In the genomic region with DNA sequence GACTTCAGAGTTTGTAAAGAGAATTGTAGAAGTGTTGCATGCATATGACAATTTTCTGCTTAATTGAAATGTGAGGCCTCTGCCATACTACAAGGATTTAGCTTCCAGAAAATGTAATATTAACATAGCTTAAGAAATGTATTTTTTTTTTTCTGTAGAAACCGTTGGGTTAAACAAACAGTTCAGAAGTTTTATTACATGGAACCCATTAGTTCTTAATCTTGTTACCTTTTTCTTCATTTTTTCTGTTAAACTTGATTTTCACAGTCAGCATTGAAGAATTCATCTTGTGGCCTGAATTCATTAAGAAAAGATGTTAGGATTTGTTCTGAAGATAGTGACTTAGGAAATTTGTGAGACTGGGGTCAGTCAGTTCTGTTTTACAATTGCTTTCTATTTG, we compare ENCODE assay signal across 10 cellular contexts. TPM values are rescaled to one million over a fixed set of nuclear protein-coding genes. Genes with fewer than 3 reads are reported as not detected.
DNase-seq lines count a peak whose midpoint lies in the region; ATAC-seq and TF ChIP-seq lines count a peak whose summit lies in the region.
"Had no signal": no experiment of that assay in that cellular context is flagged by ENCODE, and none has a peak within 500 bp of the region (broad histone marks: within the 10 kb centered on the region; RNA-seq: fewer than 3 reads in every experiment).

No MANE protein-coding gene starts in this region.

- H3K27me3 ChIP-seq in H9 (ENCODE audit: insufficient read depth, low read length), result no peaks in the 10 kb centered on the region
- H3K27me3 ChIP-seq in smooth muscle cell (ENCODE audit: low read depth), result no peaks in the 10 kb centered on the region

- no peak overlapping the region for H3K14ac ChIP-seq in H9 (ENCODE audit: insufficient read depth, low read length)

- H2AK5ac ChIP-seq in H9 (ENCODE audit: insufficient read length, low read length), result no peak overlapping the region

- H3K23me2 ChIP-seq in H9 (ENCODE audit: insufficient read length, low read depth, low read length, poor library complexity, severe bottlenecking), result peaks cover 4% of the 10 kb centered on the region

- peaks cover 31 to 41% of the 10 kb centered on the region in 2 experiments for H3K4me1 Mint-ChIP-seq in H9
- H3K4me1 Mint-ChIP-seq in T-cell, result peaks cover 67 to 73% (median 70%) of the 10 kb centered on the region in 3 donors

- H2BK12ac ChIP-seq in H9 (ENCODE audit: insufficient read length, low read depth, low read length), result no peak overlapping the region

- H3K4me3 ChIP-seq in fibroblast of the aortic adventitia (ENCODE audit: low read depth, low read length), result peak overlapping the region; percentile 87
- peak overlapping the region; percentile 89 for H3K4me3 ChIP-seq in smooth muscle cell

- H3K23ac ChIP-seq in H9 (ENCODE audit: insufficient read length, low read depth, low read length), result no peak overlapping the region

- H3F3A ChIP-seq in smooth muscle cell (ENCODE audit: low read depth), result no peaks in the 10 kb centered on the region

- no peak overlapping the region for H4K5ac ChIP-seq in H9 (ENCODE audit: insufficient read length, low read depth, low read length)

- no peak overlapping the region for H4K8ac ChIP-seq in H9 (replicated peaks; ENCODE audit: insufficient read length, low read depth, low read length)

- H3K36me3 Mint-ChIP-seq in H9 (ENCODE audit: insufficient read depth in 1 of 3, low read depth in 3 of 3) (peaks cover 3 to 6% (median 4%) of the 10 kb centered on the region in 3 experiments; a peak in 4 of 7 replicates), T-cell (peaks cover 19% of the 10 kb centered on the region)

- H2AFZ ChIP-seq in H9 (ENCODE audit: low read length), result no peak overlapping the region
- H2AFZ ChIP-seq in smooth muscle cell (ENCODE audit: low read depth), result no peak overlapping the region

- H3K56ac ChIP-seq in H9 (ENCODE audit: insufficient read length, low read depth, low read length), result no peak overlapping the region

- H3K4me1 ChIP-seq in H9 (ENCODE audit: insufficient read depth, low read length) (no peaks in the 10 kb centered on the region; the same call in 1 of the 2 replicates), smooth muscle cell (ENCODE audit: low read depth) (peaks cover 36% of the 10 kb centered on the region)

- CTCF ChIA-PET in T-cell (lab: Charles Lee), result interaction anchor here in 1 of 2 donors (0.8 kb wide), 1 partner anchor 15 kb away, joined by 3 read pairs; no protein-coding TSS in a partner anchor

- H2BK120ac ChIP-seq in H9 (ENCODE audit: low read depth, low read length, poor library complexity, severe bottlenecking), result no peak overlapping the region

- no peaks in the 10 kb centered on the region for H3K36me3 ChIP-seq in smooth muscle cell (ENCODE audit: low read depth)

- H3K27ac Mint-ChIP-seq in H9 (peak overlapping the region in 2 of 3 experiments; percentile 13 to 68; a peak in 2 of 7 replicates), T-cell (peak overlapping the region; percentile 31 to 72)

- H3K9me3 Mint-ChIP-seq in H9 (no peaks in the 10 kb centered on the region; a peak in 1 of 5 replicates), T-cell (no peaks in the 10 kb centered on the region)

- peaks cover 6% of the 10 kb centered on the region for H3K79me1 ChIP-seq in H9 (ENCODE audit: insufficient read depth, low read depth, low read length, poor library complexity, severe bottlenecking)

- no peak for DNase-seq in H9
- DNase-seq in T-cell, result no peak
- no peak for DNase-seq in fibroblast of the aortic adventitia (ENCODE audit: low read depth)
- no peak for DNase-seq in smooth muscle cell (lab: John Stamatoyannopoulos, UW; ENCODE audit: unreplicated experiment)
- DNase-seq in GOT3 (lab: John Stamatoyannopoulos, UW), result no peak
- DNase-seq in mucosa of gallbladder (ENCODE audit: low spot score), result no peak
- DNase-seq: caudate nucleus, NCI-H524 had no signal

- no peak overlapping the region for H3K4ac ChIP-seq in H9 (ENCODE audit: low read depth, low read length)

- no peak overlapping the region for H3T11ph ChIP-seq in H9 (ENCODE audit: low read length)

- TF ChIP-seq CTCF in H9 (conservative IDR thresholded peaks at IDR 0.05), result no peak
- no peak for TF ChIP-seq CTCF in fibroblast of the aortic adventitia (IDR thresholded peaks at IDR 0.05; ENCODE audit: insufficient read depth, low read length)
- no peak for TF ChIP-seq CTCF in smooth muscle cell (IDR thresholded peaks at IDR 0.05; ENCODE audit: borderline replicate concordance, insufficient read depth, poor library complexity, severe bottlenecking)

- H4K91ac ChIP-seq in H9 (ENCODE audit: insufficient read length, low read depth, low read length), result no peak overlapping the region

- H4K20me1 ChIP-seq in H9 (ENCODE audit: control insufficient read depth, insufficient read depth, insufficient read length) (no peaks in the 10 kb centered on the region), smooth muscle cell (ENCODE audit: low read depth) (peaks cover 91% of the 10 kb centered on the region)

- H3K18ac ChIP-seq in H9 (ENCODE audit: insufficient read length, low read depth, low read length), result no peak overlapping the region

- H3K4me3 Mint-ChIP-seq in H9 (peak overlapping the region; percentile 8 to 67), T-cell (peak overlapping the region; percentile 73 to 95 (median 75))

- POLR2A ChIA-PET in T-cell (lab: Charles Lee), result interaction anchor here in 1 of 2 donors (0.5 to 0.7 kb wide), 4 partner anchors 51 to 70 kb away, joined by 3 to 8 read pairs (median 3); no protein-coding TSS in a partner anchor

- H3K4me2 ChIP-seq in H9 (ENCODE audit: insufficient read depth, insufficient read length, low read length), result no peak overlapping the region
- peak overlapping the region; percentile 92 for H3K4me2 ChIP-seq in smooth muscle cell

- H3K27ac ChIP-seq in H9 (ENCODE audit: insufficient read length, low read depth, low read length), result no peak overlapping the region
- H3K27ac ChIP-seq in smooth muscle cell (ENCODE audit: low read depth), result no peak overlapping the region

- ATAC-seq in T-cell (replicated peaks in 1 of 4), result no peak
- ATAC-seq in GM21390 (IDR thresholded peaks at IDR 0.05; ENCODE audit: unreplicated experiment), result no peak
- no peak for ATAC-seq in GM21723 (IDR thresholded peaks at IDR 0.05; ENCODE audit: unreplicated experiment)

- no peaks in the 10 kb centered on the region for H3K9me3 ChIP-seq in H9 (ENCODE audit: control insufficient read depth, low read depth, low read length)
- H3K9me3 ChIP-seq in smooth muscle cell (replicated peaks; ENCODE audit: low read depth), result no peaks in the 10 kb centered on the region

- H3K9ac ChIP-seq in H9 (ENCODE audit: extremely low read depth, insufficient read length, low read length), result no peak overlapping the region
- peak overlapping the region; percentile 24 for H3K9ac ChIP-seq in smooth muscle cell (ENCODE audit: low read depth)

- peaks cover 38% of the 10 kb centered on the region; the same call in 1 of the 2 replicates for H3K79me2 ChIP-seq in H9 (ENCODE audit: insufficient read depth, low read length)
- peaks cover 91% of the 10 kb centered on the region for H3K79me2 ChIP-seq in smooth muscle cell (ENCODE audit: low read depth)

- H2BK20ac ChIP-seq in H9 (ENCODE audit: low read depth, low read length, poor library complexity, severe bottlenecking), result no peak overlapping the region

- H2BK5ac ChIP-seq in H9 (ENCODE audit: insufficient read length, low read length), result no peak overlapping the region

- H2BK15ac ChIP-seq in H9 (ENCODE audit: low read depth, low read length), result no peak overlapping the region

- no CpG with 5 or more reads among the region's 1 CpG for WGBS in H9 (ENCODE audit: extremely low coverage, insufficient read length, low lambda C conversion rate)
- 32% methylated on average over 1 of the region's 1 CpG for WGBS in smooth muscle cell (ENCODE audit: low lambda C conversion rate)

- H3K27me3 Mint-ChIP-seq in H9 (ENCODE audit: low read depth) (no peaks in the 10 kb centered on the region), T-cell (no peaks in the 10 kb centered on the region)

RNA-seq across cellular contexts. Expression of a gene that starts 4.9 kb away (rescaled TPM):
- total RNA-seq in H9 (2021) (49.5 and 52.8 TPM in 2 replicates), T-cell (10 to 100 TPM; 59.9 to 98.7 (median 66.9) TPM), fibroblast of the aortic adventitia (ENCODE audit: low replicate concordance) (132 and 316 TPM in 2 replicates), smooth muscle cell (78.3 and 87.3 TPM in 2 replicates), mucosa of gallbladder (89.9 TPM)
- 30.6 and 45.1 TPM in 2 replicates for polyA plus RNA-seq in smooth muscle cell

RNA-seq across cellular contexts. Expression of a gene that starts 4.9 kb away (rescaled TPM):
- total RNA-seq in H9 (2021) (0.61 and 0.79 TPM in 2 replicates), T-cell (1 to 10 TPM in 1 of 5 donors, under 1 TPM in 4; 0.50 to 1.0 (median 0.60) TPM), fibroblast of the aortic adventitia (ENCODE audit: low replicate concordance) (0.99 and 2.0 TPM in 2 replicates), smooth muscle cell (0.09 and 0.18 TPM in 2 replicates), mucosa of gallbladder (0.69 TPM)
- 0.60 TPM in 1 of 2 replicates, not detected in the other for polyA plus RNA-seq in smooth muscle cell

RNA-seq across cellular contexts. Expression of a gene that starts 50.3 kb away (rescaled TPM):
- total RNA-seq in H9 (2021) (38.7 and 39.7 TPM in 2 replicates), T-cell (10 to 100 TPM; 35.2 to 43.8 (median 42.1) TPM), fibroblast of the aortic adventitia (ENCODE audit: low replicate concordance) (45.2 and 51.8 TPM in 2 replicates), smooth muscle cell (64.0 and 71.8 TPM in 2 replicates), mucosa of gallbladder (39.2 TPM)
- 38.1 and 39.9 TPM in 2 replicates for polyA plus RNA-seq in smooth muscle cell
